In genomic region chr11:5197538-5197937, GRCh38 we compare ENCODE assay signal across 27 cellular contexts. TPM values are rescaled to one million over a fixed set of nuclear protein-coding genes. Genes with fewer than 3 reads are reported as not detected.
A peak's percentile ranks its signal among the peaks of the same experiment; 100 is the strongest.
DNase-seq lines count a peak whose midpoint lies in the region; ATAC-seq and TF ChIP-seq lines count a peak whose summit lies in the region.
"Had no signal": no experiment of that assay in that cellular context is flagged by ENCODE, and none has a peak within 500 bp of the region (broad histone marks: within the 10 kb centered on the region; RNA-seq: fewer than 3 reads in every experiment).

No MANE protein-coding gene starts in this region.

- peaks cover 0 to 3% (median 2%) of the 10 kb centered on the region in 3 donors for H3K27me3 Mint-ChIP-seq in immature natural killer cell (ENCODE audit: low read depth in 3 of 3)

- H3K9ac ChIP-seq in GM23248: no peak overlapping the region
- H3K9ac ChIP-seq in adipocyte (ENCODE audit: low read length): no peak overlapping the region

- H3K9me3 ChIP-seq in AG04450 (ENCODE audit: control insufficient read depth, insufficient read depth, low read length) (no peaks in the 10 kb centered on the region), GM23248 (ENCODE audit: low read depth) (no peaks in the 10 kb centered on the region), adipocyte (ENCODE audit: control insufficient read depth, low read length) (no peaks in the 10 kb centered on the region)

- H3F3A ChIP-seq in GM23248 (ENCODE audit: insufficient read depth): peaks cover 7% of the 10 kb centered on the region

- POLR2A ChIA-PET in AG04450 (lab: Yijun Ruan, JAX): interaction anchor here (0.5 kb wide), 1 partner anchor 131 kb away, joined by 3 read pairs; no protein-coding TSS in a partner anchor

- H3K4me2 ChIP-seq in GM23248 (ENCODE audit: unreplicated experiment): peak overlapping the region; percentile 62

- H2AFZ ChIP-seq in GM23248: peak overlapping the region; percentile 38

- DNase-seq in AG04450 (ENCODE audit: low read depth, low spot score): peak; percentile 7
- peak; percentile 82 for DNase-seq in GM23248
- peak; percentile 60 for DNase-seq in adipocyte (ENCODE audit: low read depth)
- peak; percentile 22 to 72 for DNase-seq in foreskin fibroblast
- DNase-seq in effector CD4-positive, alpha-beta T cell: no peak
- no peak for DNase-seq in immature natural killer cell
- DNase-seq: activated CD4-positive, alpha-beta T cell treated with anti-CD3 and anti-CD28 coated beads for 36 hours; activated T-cell treated with anti-CD3 and anti-CD28 coated beads, Interleukin-2, amount 50 U/mL, for 72 hours; DMS 273 treated with DMSO at 0.1 percent for 48 hours; hypothalamus; Kasumi-1; NCI-H1092 treated with DMSO at 0.1 percent for 48 hours; NCI-H2081; NCI-H524; RPMI8226; substantia nigra had no signal

- no peaks in the 10 kb centered on the region for H3K36me3 Mint-ChIP-seq in immature natural killer cell
- H3K36me3 Mint-ChIP-seq: activated naive CD4-positive, alpha-beta T cell treated with anti-CD3 and anti-CD28 coated beads, Interleukin-2, amount 50 U/mL, for 72 hours; CD14-positive monocyte; memory B cell had no signal

- H3K27ac Mint-ChIP-seq in immature natural killer cell: no peak overlapping the region
- H3K27ac Mint-ChIP-seq: activated CD4-positive, alpha-beta T cell treated with anti-CD3 and anti-CD28 coated beads for 36 hours; activated naive CD4-positive, alpha-beta T cell treated with anti-CD3 and anti-CD28 coated beads, Interleukin-2, amount 50 U/mL, for 72 hours; activated T-cell treated with anti-CD3 and anti-CD28 coated beads, Interleukin-2, amount 50 U/mL, for 72 hours; memory B cell had no signal

- H3K4me1 Mint-ChIP-seq in immature natural killer cell: no peaks in the 10 kb centered on the region
- H3K4me1 Mint-ChIP-seq: activated CD4-positive, alpha-beta T cell treated with anti-CD3 and anti-CD28 coated beads for 36 hours; CD14-positive monocyte; memory B cell had no signal

- H3K27me3 ChIP-seq in AG04450 (ENCODE audit: control insufficient read depth, insufficient read depth, low read length): no peaks in the 10 kb centered on the region
- no peaks in the 10 kb centered on the region for H3K27me3 ChIP-seq in GM23248 (replicated peaks; ENCODE audit: insufficient read depth)
- no peaks in the 10 kb centered on the region for H3K27me3 ChIP-seq in adipocyte (replicated peaks; ENCODE audit: control insufficient read depth, insufficient read depth, low read length)
- H3K27me3 ChIP-seq: right atrium auricular region had no signal

- peaks cover 0 to 5% (median under 1%) of the 10 kb centered on the region in 6 donors for H3K9me3 Mint-ChIP-seq in immature natural killer cell
- H3K9me3 Mint-ChIP-seq: activated T-cell treated with anti-CD3 and anti-CD28 coated beads, Interleukin-2, amount 50 U/mL, for 72 hours had no signal

- 38 to 46% methylated on average over 3 of the region's 3 CpGs for WGBS in GM23248 (ENCODE audit: low coverage in 1 of 2, low lambda C conversion rate in 2 of 2, missing lambda C conversion rate in 2 of 2), 2 experiments

- TF ChIP-seq CTCF in AG04450 (IDR thresholded peaks at IDR 0.05; ENCODE audit: low read depth, low read length) (no peak), foreskin fibroblast (IDR thresholded peaks at IDR 0.05; ENCODE audit: low read depth, low read length) (no peak)

- H3K27ac ChIP-seq in AG04450 (ENCODE audit: low read depth, low read length) (no peak overlapping the region), GM23248 (0 out of 2 replicates have a peak overlapping the region, but pooled peaks have one; percentile 23)
- H3K27ac ChIP-seq: right atrium auricular region had no signal

- H3K36me3 ChIP-seq in GM23248 (ENCODE audit: low read depth): no peaks in the 10 kb centered on the region
- H3K36me3 ChIP-seq in adipocyte (ENCODE audit: control insufficient read depth, insufficient read depth, low read length, severe bottlenecking): no peaks in the 10 kb centered on the region
- H3K36me3 ChIP-seq: right atrium auricular region had no signal

- no peak overlapping the region for H3K4me3 Mint-ChIP-seq in immature natural killer cell
- H3K4me3 Mint-ChIP-seq: activated CD4-positive, alpha-beta T cell treated with anti-CD3 and anti-CD28 coated beads for 36 hours; activated T-cell treated with anti-CD3 and anti-CD28 coated beads, Interleukin-2, amount 50 U/mL, for 72 hours; CD14-positive monocyte; memory B cell had no signal

- no peaks in the 10 kb centered on the region for H4K20me1 ChIP-seq in GM23248 (ENCODE audit: insufficient read depth)

- no peak overlapping the region for H3K4me3 ChIP-seq in AG04450 (ENCODE audit: low read depth, low read length)
- no peak overlapping the region for H3K4me3 ChIP-seq in GM23248
- no peak overlapping the region for H3K4me3 ChIP-seq in adipocyte (ENCODE audit: low read length)
- H3K4me3 ChIP-seq in foreskin fibroblast (ENCODE audit: low read depth in 1 of 2, low read length in 2 of 2): no peak overlapping the region
- H3K4me3 ChIP-seq: right atrium auricular region had no signal

- ATAC-seq in HG02852 (IDR thresholded peaks at IDR 0.05; ENCODE audit: unreplicated experiment) (no peak), HG02571 (IDR thresholded peaks at IDR 0.05; ENCODE audit: unreplicated experiment) (no peak)
- ATAC-seq: activated CD4-positive, alpha-beta T cell treated with anti-CD3 and anti-CD28 coated beads for 36 hours; activated naive CD4-positive, alpha-beta T cell treated with anti-CD3 and anti-CD28 coated beads, Interleukin-2, amount 50 U/mL, for 72 hours; activated T-cell treated with anti-CD3 and anti-CD28 coated beads, Interleukin-2, amount 50 U/mL, for 72 hours had no signal

- in situ Hi-C loops in GM23248 (cut with MboI): no loop called here

- CTCF ChIA-PET in AG04450 (lab: Charles Lee): interaction anchor here (1.0 to 1.3 kb wide), 3 partner anchors 74 to 184 kb away, joined by 3 to 4 read pairs (median 3); no protein-coding TSS in a partner anchor

- no peaks in the 10 kb centered on the region for H3K9me2 ChIP-seq in GM23248 (ENCODE audit: insufficient read depth)

- H3K4me1 ChIP-seq in GM23248 (ENCODE audit: insufficient read depth) (peaks cover 16% of the 10 kb centered on the region; the same call in 1 of the 2 replicates), adipocyte (ENCODE audit: control insufficient read depth, insufficient read depth, low read length) (no peaks in the 10 kb centered on the region)
- H3K4me1 ChIP-seq: right atrium auricular region had no signal

- no peaks in the 10 kb centered on the region for H3K79me2 ChIP-seq in GM23248 (ENCODE audit: insufficient read depth)

RNA-seq across cellular contexts. Expression of gene OR51V1, which starts 2.9 kb away (rescaled TPM):
- polyA plus RNA-seq in AG04450 (2011; rRNA removed): not detected in 2 replicates
- not detected in 2 replicates for polyA minus RNA-seq in AG04450 (2011; rRNA and poly(A)+ RNA removed)
- not detected in 2 replicates for total RNA-seq in GM23248 (2014; rRNA removed; shearing (Covaris generic))
- not detected in 2 replicates for polyA plus RNA-seq in GM23248 (2016; fragmentation: Nextera tagmentation; extraction: Ambion mirVana)
- polyA plus RNA-seq in immature natural killer cell: not detected
- total RNA-seq: activated CD4-positive, alpha-beta T cell treated with anti-CD3 and anti-CD28 coated beads for 36 hours; activated naive CD4-positive, alpha-beta T cell treated with anti-CD3 and anti-CD28 coated beads, Interleukin-2, amount 50 U/mL, for 72 hours; activated T-cell treated with anti-CD3 and anti-CD28 coated beads, Interleukin-2, amount 50 U/mL, for 72 hours; frontal cortex; H1; kidney epithelial cell; omental fat pad; right atrium auricular region; urinary bladder had no signal
- polyA plus RNA-seq: CD14-positive monocyte, H1, urinary bladder had no signal

RNA-seq across cellular contexts. Expression of gene HBB, which starts 29.3 kb away (rescaled TPM):
- 0.22 and 0.26 TPM in 2 replicates for polyA plus RNA-seq in AG04450 (2011; rRNA removed)
- polyA minus RNA-seq in AG04450 (2011; rRNA and poly(A)+ RNA removed): not detected in 2 replicates
- total RNA-seq in GM23248 (2014; rRNA removed; shearing (Covaris generic)): not detected in 2 replicates
- not detected in 2 replicates for polyA plus RNA-seq in GM23248 (2016; fragmentation: Nextera tagmentation; extraction: Ambion mirVana)
- polyA plus RNA-seq in immature natural killer cell: 100 to 1,000 TPM; 155 to 747 (median 736) TPM
- total RNA-seq: activated CD4-positive, alpha-beta T cell treated with anti-CD3 and anti-CD28 coated beads for 36 hours; activated naive CD4-positive, alpha-beta T cell treated with anti-CD3 and anti-CD28 coated beads, Interleukin-2, amount 50 U/mL, for 72 hours; activated T-cell treated with anti-CD3 and anti-CD28 coated beads, Interleukin-2, amount 50 U/mL, for 72 hours; H1; kidney epithelial cell had no signal
- polyA plus RNA-seq: H1 had no signal

RNA-seq across cellular contexts. Expression of gene HBD, which starts 36.7 kb away (rescaled TPM):
- polyA plus RNA-seq in AG04450 (2011; rRNA removed) (42.2 and 59.0 TPM in 2 replicates), GM23248 (2016; fragmentation: Nextera tagmentation; extraction: Ambion mirVana) (not detected in 2 replicates), immature natural killer cell (1 to 10 TPM in 1 of 3 donors, not detected in 2; 1.2 TPM)
- 5.1 and 12.0 TPM in 2 replicates for polyA minus RNA-seq in AG04450 (2011; rRNA and poly(A)+ RNA removed)
- not detected in 2 replicates for total RNA-seq in GM23248 (2014; rRNA removed; shearing (Covaris generic))
- total RNA-seq: activated CD4-positive, alpha-beta T cell treated with anti-CD3 and anti-CD28 coated beads for 36 hours; frontal cortex; H1; kidney epithelial cell; urinary bladder had no signal
- polyA plus RNA-seq: CD14-positive monocyte, H1, urinary bladder had no signal

RNA-seq across cellular contexts. Expression of gene OR52A1, which starts 43.0 kb away (rescaled TPM):
- polyA plus RNA-seq in AG04450 (2011; rRNA removed) (not detected in 2 replicates), GM23248 (2016; fragmentation: Nextera tagmentation; extraction: Ambion mirVana) (not detected in 2 replicates), immature natural killer cell (not detected)
- polyA minus RNA-seq in AG04450 (2011; rRNA and poly(A)+ RNA removed): not detected in 2 replicates
- total RNA-seq in GM23248 (2014; rRNA removed; shearing (Covaris generic)): not detected in 2 replicates
- total RNA-seq: activated CD4-positive, alpha-beta T cell treated with anti-CD3 and anti-CD28 coated beads for 36 hours; activated naive CD4-positive, alpha-beta T cell treated with anti-CD3 and anti-CD28 coated beads, Interleukin-2, amount 50 U/mL, for 72 hours; activated T-cell treated with anti-CD3 and anti-CD28 coated beads, Interleukin-2, amount 50 U/mL, for 72 hours; kidney epithelial cell; omental fat pad; right atrium auricular region; urinary bladder had no signal
- polyA plus RNA-seq: CD14-positive monocyte, urinary bladder had no signal

RNA-seq across cellular contexts. Expression of gene HBG1, which starts 52.1 kb away (rescaled TPM):
- polyA plus RNA-seq in AG04450 (2011; rRNA removed) (0.41 and 0.45 TPM in 2 replicates), GM23248 (2016; fragmentation: Nextera tagmentation; extraction: Ambion mirVana) (not detected in 2 replicates), immature natural killer cell (not detected)
- 0.55 and 0.65 TPM in 2 replicates for polyA minus RNA-seq in AG04450 (2011; rRNA and poly(A)+ RNA removed)
- total RNA-seq in GM23248 (2014; rRNA removed; shearing (Covaris generic)): not detected in 2 replicates
- total RNA-seq: activated CD4-positive, alpha-beta T cell treated with anti-CD3 and anti-CD28 coated beads for 36 hours; activated naive CD4-positive, alpha-beta T cell treated with anti-CD3 and anti-CD28 coated beads, Interleukin-2, amount 50 U/mL, for 72 hours; activated T-cell treated with anti-CD3 and anti-CD28 coated beads, Interleukin-2, amount 50 U/mL, for 72 hours; H1; kidney epithelial cell; omental fat pad; right atrium auricular region had no signal
- polyA plus RNA-seq: CD14-positive monocyte, urinary bladder had no signal

Comparison
In these comparisons a context has a peak if more than half of its experiments do, and no peak if none do; other contexts are left out.
1. DNase-seq: peak in AG04450 (single experiment), GM23248 (single experiment), adipocyte (single experiment) and foreskin fibroblast (2 of 2); none in effector CD4-positive, alpha-beta T cell (single experiment) and immature natural killer cell (0 of 3).
2. RNA of gene HBB, which starts 29.3 kb away (polyA plus RNA-seq): 155 to 747 TPM in immature natural killer cell; 0.22 to 0.26 TPM in AG04450 and not detected in GM23248; every median in the first group is over 100 times any median in the second.
3. RNA of gene HBD, which starts 36.7 kb away (polyA plus RNA-seq): 42.2 to 59.0 TPM in AG04450; 1.2 TPM in immature natural killer cell and not detected in GM23248; every median in the first group is over 10 times any median in the second.